ENCODE assay signal across 1 cellular context in the genomic region with DNA sequence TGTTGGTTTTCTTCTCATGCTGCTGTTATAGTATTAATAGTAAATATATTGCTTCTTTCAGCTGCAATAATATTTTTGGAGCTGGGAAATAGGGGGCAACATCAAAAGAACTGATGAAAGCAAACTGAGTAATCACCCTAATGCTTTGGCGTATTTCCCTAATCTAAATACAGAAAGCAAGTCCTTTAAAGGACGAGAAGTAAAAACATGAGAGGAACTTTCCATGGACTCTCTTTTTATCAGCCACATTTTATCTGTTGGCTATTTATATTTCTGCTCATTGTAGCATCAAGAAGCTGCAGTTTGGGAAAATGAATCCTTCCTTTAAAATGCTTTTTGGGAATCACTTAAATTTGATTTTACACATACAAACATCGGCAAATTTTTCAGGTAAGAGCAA.
TF ChIP-seq lines count a peak whose summit lies in the region.

No MANE protein-coding gene starts in this region.

TF ChIP-seq in WTC11, 78 proteins besides CTCF, POLR2A, EP300 and RAD21 (continued from another document):
- TF ChIP-seq, protein P1, sequence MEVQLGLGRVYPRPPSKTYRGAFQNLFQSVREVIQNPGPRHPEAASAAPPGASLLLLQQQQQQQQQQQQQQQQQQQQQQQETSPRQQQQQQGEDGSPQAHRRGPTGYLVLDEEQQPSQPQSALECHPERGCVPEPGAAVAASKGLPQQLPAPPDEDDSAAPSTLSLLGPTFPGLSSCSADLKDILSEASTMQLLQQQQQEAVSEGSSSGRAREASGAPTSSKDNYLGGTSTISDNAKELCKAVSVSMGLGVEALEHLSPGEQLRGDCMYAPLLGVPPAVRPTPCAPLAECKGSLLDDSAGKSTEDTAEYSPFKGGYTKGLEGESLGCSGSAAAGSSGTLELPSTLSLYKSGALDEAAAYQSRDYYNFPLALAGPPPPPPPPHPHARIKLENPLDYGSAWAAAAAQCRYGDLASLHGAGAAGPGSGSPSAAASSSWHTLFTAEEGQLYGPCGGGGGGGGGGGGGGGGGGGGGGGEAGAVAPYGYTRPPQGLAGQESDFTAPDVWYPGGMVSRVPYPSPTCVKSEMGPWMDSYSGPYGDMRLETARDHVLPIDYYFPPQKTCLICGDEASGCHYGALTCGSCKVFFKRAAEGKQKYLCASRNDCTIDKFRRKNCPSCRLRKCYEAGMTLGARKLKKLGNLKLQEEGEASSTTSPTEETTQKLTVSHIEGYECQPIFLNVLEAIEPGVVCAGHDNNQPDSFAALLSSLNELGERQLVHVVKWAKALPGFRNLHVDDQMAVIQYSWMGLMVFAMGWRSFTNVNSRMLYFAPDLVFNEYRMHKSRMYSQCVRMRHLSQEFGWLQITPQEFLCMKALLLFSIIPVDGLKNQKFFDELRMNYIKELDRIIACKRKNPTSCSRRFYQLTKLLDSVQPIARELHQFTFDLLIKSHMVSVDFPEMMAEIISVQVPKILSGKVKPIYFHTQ (CRISPR knock-in tag; IDR thresholded peaks at IDR 0.05), result no peak
- TF ChIP-seq CBFB (CRISPR knock-in tag; IDR thresholded peaks at IDR 0.05; ENCODE audit: low read depth) (no peak), FOXP4 (CRISPR knock-in tag; IDR thresholded peaks at IDR 0.05) (no peak), NR3C1 (CRISPR knock-in tag; conservative IDR thresholded peaks at IDR 0.05; ENCODE audit: low read depth) (no peak), NFE2L1 (CRISPR knock-in tag; IDR thresholded peaks at IDR 0.05) (no peak)
- TF ChIP-seq, protein P2, sequence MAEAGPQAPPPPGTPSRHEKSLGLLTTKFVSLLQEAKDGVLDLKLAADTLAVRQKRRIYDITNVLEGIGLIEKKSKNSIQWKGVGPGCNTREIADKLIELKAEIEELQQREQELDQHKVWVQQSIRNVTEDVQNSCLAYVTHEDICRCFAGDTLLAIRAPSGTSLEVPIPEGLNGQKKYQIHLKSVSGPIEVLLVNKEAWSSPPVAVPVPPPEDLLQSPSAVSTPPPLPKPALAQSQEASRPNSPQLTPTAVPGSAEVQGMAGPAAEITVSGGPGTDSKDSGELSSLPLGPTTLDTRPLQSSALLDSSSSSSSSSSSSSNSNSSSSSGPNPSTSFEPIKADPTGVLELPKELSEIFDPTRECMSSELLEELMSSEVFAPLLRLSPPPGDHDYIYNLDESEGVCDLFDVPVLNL (CRISPR knock-in tag; IDR thresholded peaks at IDR 0.05; ENCODE audit: borderline replicate concordance, low read depth), result no peak
